1 cellular context compared by ENCODE assay signal in genomic region chr19:40666803-40667438, GRCh38.
TF ChIP-seq lines count a peak whose summit lies in the region.

No MANE protein-coding gene starts in this region.

TF ChIP-seq in HEK293, 187 proteins besides CTCF, POLR2A, EP300 and RAD21 (continued from another document and continues in another):
- TF ChIP-seq ZNF280D (tag by site-specific recombination; IDR thresholded peaks at IDR 0.05) (no peak), OVOL3 (tag by site-specific recombination; IDR thresholded peaks at IDR 0.05) (no peak), ZNF48 (tag by site-specific recombination; IDR thresholded peaks at IDR 0.05) (no peak), REST (tag by site-specific recombination; IDR thresholded peaks at IDR 0.05) (no peak), ATF2 (tag by site-specific recombination; IDR thresholded peaks at IDR 0.05; ENCODE audit: low read depth) (no peak), ZFP37 (tag by site-specific recombination; IDR thresholded peaks at IDR 0.05) (no peak), ZNF621 (tag by site-specific recombination; IDR thresholded peaks at IDR 0.05) (no peak), ZNF16 (tag by site-specific recombination; IDR thresholded peaks at IDR 0.05; ENCODE audit: low read depth) (no peak), ZNF148 (tag by site-specific recombination; IDR thresholded peaks at IDR 0.05; ENCODE audit: borderline replicate concordance) (no peak), ZFP3 (tag by site-specific recombination; IDR thresholded peaks at IDR 0.05; ENCODE audit: low read depth) (no peak), ZNF521 (tag by site-specific recombination; IDR thresholded peaks at IDR 0.05) (no peak), ZBTB20 (tag by site-specific recombination; IDR thresholded peaks at IDR 0.05) (no peak), ZNF174 (tag by site-specific recombination; IDR thresholded peaks at IDR 0.05) (no peak), ZNF18 (tag by site-specific recombination; IDR thresholded peaks at IDR 0.05) (no peak), ZBTB8A (tag by site-specific recombination; IDR thresholded peaks at IDR 0.05) (no peak), GLI2 (tag by site-specific recombination; IDR thresholded peaks at IDR 0.05; ENCODE audit: borderline replicate concordance, low read depth) (no peak), ZBTB48 (tag by site-specific recombination; IDR thresholded peaks at IDR 0.05) (peak; percentile 12; the same call in 1 of the 2 replicates), ZBTB26 (tag by site-specific recombination; optimal IDR thresholded peaks at IDR 0.05) (no peak), ZNF112 (tag by site-specific recombination; IDR thresholded peaks at IDR 0.05) (no peak), ZNF529 (tag by site-specific recombination; IDR thresholded peaks at IDR 0.05; ENCODE audit: insufficient replicate concordance) (no peak), PRDM4 (tag by site-specific recombination; IDR thresholded peaks at IDR 0.05) (no peak), ZFP69B (tag by site-specific recombination; IDR thresholded peaks at IDR 0.05) (no peak), ZNF549 (tag by site-specific recombination; IDR thresholded peaks at IDR 0.05) (no peak), ZNF121 (tag by site-specific recombination; IDR thresholded peaks at IDR 0.05) (no peak), ZNF791 (tag by site-specific recombination; IDR thresholded peaks at IDR 0.05) (no peak), TSHZ1 (tag by site-specific recombination; IDR thresholded peaks at IDR 0.05; ENCODE audit: borderline replicate concordance) (no peak), KLF7 (tag by site-specific recombination; IDR thresholded peaks at IDR 0.05; ENCODE audit: borderline replicate concordance) (no peak), SCRT2 (tag by site-specific recombination; IDR thresholded peaks at IDR 0.05) (no peak), ZSCAN30 (tag by site-specific recombination; IDR thresholded peaks at IDR 0.05) (no peak), ZNF404 (tag by site-specific recombination; IDR thresholded peaks at IDR 0.05) (no peak), ZNF530 (tag by site-specific recombination; IDR thresholded peaks at IDR 0.05; ENCODE audit: low read depth) (no peak), ZBTB49 (tag by site-specific recombination; IDR thresholded peaks at IDR 0.05; ENCODE audit: low read depth) (no peak), ZNF350 (tag by site-specific recombination; IDR thresholded peaks at IDR 0.05) (no peak), MZF1 (tag by site-specific recombination; IDR thresholded peaks at IDR 0.05; ENCODE audit: borderline replicate concordance) (no peak), ZBTB17 (tag by site-specific recombination; IDR thresholded peaks at IDR 0.05) (no peak)
